Comparison of ENCODE assay signal across 8 cellular contexts in the genomic region with DNA sequence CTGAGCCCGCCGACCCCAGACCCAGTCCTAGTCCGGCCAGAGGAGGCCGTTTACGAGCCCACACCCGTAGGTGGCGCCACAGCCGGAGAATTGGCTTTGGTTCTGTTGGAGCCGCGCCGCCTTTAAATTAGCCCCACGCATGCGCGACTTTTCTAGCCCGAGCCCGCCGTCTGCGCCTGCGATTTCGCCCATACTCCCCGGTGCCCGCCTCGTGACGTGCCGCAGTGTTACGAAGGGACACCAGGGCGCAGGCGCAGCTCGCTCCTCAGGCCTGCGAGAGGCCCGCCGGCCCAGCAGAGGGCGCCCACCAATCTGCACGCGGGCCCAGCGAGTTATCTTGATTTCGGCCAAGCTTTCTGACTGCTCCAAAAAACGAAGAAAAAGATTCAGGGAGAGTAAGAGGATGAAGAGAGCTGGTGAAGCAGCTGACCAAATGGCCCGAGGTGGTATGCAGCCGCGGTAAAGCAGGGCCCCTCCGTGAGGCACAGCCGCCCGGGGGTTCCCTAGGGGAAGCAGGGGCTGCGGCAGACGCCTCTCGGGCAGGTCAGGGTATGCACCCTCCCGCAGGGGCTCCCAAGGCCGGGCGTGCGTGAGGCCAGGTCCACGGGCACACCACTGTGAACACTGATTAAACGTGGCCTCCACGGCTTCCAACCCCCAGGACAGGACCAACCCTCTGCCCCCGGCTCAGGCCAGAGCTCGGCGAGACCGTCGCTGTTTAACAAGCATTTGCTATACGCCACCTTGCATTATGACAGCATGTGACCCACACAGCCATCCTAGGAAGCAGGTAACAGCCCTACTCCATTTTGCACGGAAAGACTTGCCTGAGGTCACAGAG. TPM values are rescaled to one million over a fixed set of nuclear protein-coding genes. Genes with fewer than 3 reads are reported as not detected.
A peak's percentile ranks its signal among the peaks of the same experiment; 100 is the strongest.
DNase-seq lines count a peak whose midpoint lies in the region; ATAC-seq and TF ChIP-seq lines count a peak whose summit lies in the region.

No MANE protein-coding gene starts in this region.

- peak overlapping the region; percentile 98 for H3K4me3 ChIP-seq in LNCaP clone FGC (ENCODE audit: low read depth, low read length)
- H3K4me3 ChIP-seq in neural progenitor cell: peak overlapping the region; percentile 81

- peak overlapping the region; percentile 89 for H3K4me2 ChIP-seq in neural progenitor cell

- peak overlapping the region; percentile 87 for H2AFZ ChIP-seq in neural progenitor cell (replicated peaks)

- H3K79me2 ChIP-seq in neural progenitor cell (ENCODE audit: low read depth): peaks cover 10% of the 10 kb centered on the region

- no peaks in the 10 kb centered on the region for H3K27me3 ChIP-seq in foreskin keratinocyte
- no peaks in the 10 kb centered on the region for H3K27me3 ChIP-seq in neural progenitor cell

- peak; percentile 92 for ATAC-seq in foreskin keratinocyte

- H3K36me3 Mint-ChIP-seq in neural progenitor cell: peaks cover 9% of the 10 kb centered on the region

- peaks cover 3% of the 10 kb centered on the region for H3K27me3 Mint-ChIP-seq in neural progenitor cell (ENCODE audit: insufficient read depth, low read depth)

- H3F3A ChIP-seq in neural progenitor cell (ENCODE audit: low read depth): peaks cover 17% of the 10 kb centered on the region

- no peaks in the 10 kb centered on the region for H4K20me1 ChIP-seq in neural progenitor cell (ENCODE audit: low read depth)

- H3K4me3 Mint-ChIP-seq in neural progenitor cell: peak overlapping the region; percentile 95

- H3K27ac Mint-ChIP-seq in neural progenitor cell: peak overlapping the region; percentile 94

- DNase-seq in ELF-1 (ENCODE audit: low read depth, low spot score): peak; percentile 98
- DNase-seq in GOT3 (lab: John Stamatoyannopoulos, UW): peak; percentile 86
- peak; percentile 84 for DNase-seq in LNCaP clone FGC (ENCODE audit: low read depth)
- peak; percentile 98 for DNase-seq in activated gamma-delta T cell (lab: John Stamatoyannopoulos, UW)
- DNase-seq in foreskin keratinocyte: peak; percentile 64 to 79
- peak; percentile 98 for DNase-seq in neural progenitor cell (ENCODE audit: low spot score)
- DNase-seq in stromal cell of bone marrow (ENCODE audit: low read depth): peak; percentile 91

- peaks cover 12% of the 10 kb centered on the region for H3K4me1 Mint-ChIP-seq in neural progenitor cell

- no peaks in the 10 kb centered on the region for H3K9me3 ChIP-seq in neural progenitor cell (ENCODE audit: low read depth)

- H3K9me3 Mint-ChIP-seq in neural progenitor cell: no peaks in the 10 kb centered on the region

- peak overlapping the region; percentile 87 for H3K9ac ChIP-seq in neural progenitor cell

- TF ChIP-seq POLR2A in Raji (IDR thresholded peaks at IDR 0.05; ENCODE audit: insufficient read depth, low read depth, low read length): peak; percentile 61

- H3K27ac ChIP-seq in foreskin keratinocyte: no peak overlapping the region
- peak overlapping the region; percentile 40 for H3K27ac ChIP-seq in neural progenitor cell

- peak; percentile 82 for TF ChIP-seq CTCF in LNCaP clone FGC (IDR thresholded peaks at IDR 0.05; ENCODE audit: control insufficient read depth, extremely low read depth, insufficient read depth)
- peak; percentile 99 for TF ChIP-seq CTCF in foreskin keratinocyte (conservative IDR thresholded peaks at IDR 0.05)
- peak; percentile 90 for TF ChIP-seq CTCF in neural progenitor cell (IDR thresholded peaks at IDR 0.05)

- H3K36me3 ChIP-seq in neural progenitor cell: peaks cover 3% of the 10 kb centered on the region

- H3K4me1 ChIP-seq in foreskin keratinocyte (peaks cover 8% of the 10 kb centered on the region), neural progenitor cell (peaks cover 8% of the 10 kb centered on the region)

RNA-seq across cellular contexts. Expression of a gene that starts 32.8 kb away (rescaled TPM):
- total RNA-seq in foreskin keratinocyte (268 and 307 TPM in 2 replicates), neural progenitor cell (ENCODE audit: low replicate concordance) (186 and 214 TPM in 2 replicates)
- 175 and 177 TPM in 2 replicates for polyA plus RNA-seq in foreskin keratinocyte
